In the genomic region with DNA sequence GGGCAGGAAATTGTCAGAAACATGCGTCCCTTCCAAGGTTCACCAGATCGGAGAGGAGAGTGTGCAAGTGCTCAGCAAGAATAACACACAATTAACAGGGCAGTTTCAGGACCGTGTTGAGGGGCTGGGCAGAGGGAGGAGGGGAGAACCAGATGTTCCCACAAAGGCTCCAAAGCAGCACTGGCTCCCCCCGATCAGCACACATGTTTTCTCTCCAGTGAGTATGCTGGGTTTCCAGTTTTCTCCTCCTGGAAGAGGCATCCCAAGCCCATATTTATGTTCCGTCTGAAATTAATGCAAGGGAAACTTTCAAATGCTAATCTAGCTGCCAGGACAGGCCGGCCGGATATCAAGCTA, we compare ENCODE assay signal across 18 cellular contexts.
A peak's percentile ranks its signal among the peaks of the same experiment; 100 is the strongest.
DNase-seq lines count a peak whose midpoint lies in the region; ATAC-seq, FAIRE-seq and TF ChIP-seq lines count a peak whose summit lies in the region.
"Had no signal": no experiment of that assay in that cellular context is flagged by ENCODE, and none has a peak within 500 bp of the region (broad histone marks: within the 10 kb centered on the region; RNA-seq: fewer than 3 reads in every experiment).

No MANE protein-coding gene starts in this region.

- H3K9me1 ChIP-seq in endothelial cell of umbilical vein (replicated peaks; ENCODE audit: control insufficient read depth, extremely low read depth, insufficient read depth, low read length) = no peaks in the 10 kb centered on the region

- H3K27ac ChIP-seq in right atrium auricular region (peak overlapping the region; percentile 8 to 61), endothelial cell of umbilical vein (ENCODE audit: insufficient read depth, low read depth, low read length) (no peak overlapping the region), tibial artery (peak overlapping the region; percentile 80 to 82)
- H3K27ac ChIP-seq: BLaER1 treated with 17β-estradiol and CSF1 and Interleukin-3, amounts not matched to agents 10 nM and 100 nM; GM23248 had no signal

- H3K36me3 ChIP-seq in right atrium auricular region (no peaks in the 10 kb centered on the region), endothelial cell of umbilical vein (ENCODE audit: control insufficient read depth in 2 of 2, extremely low read depth in 1 of 2, insufficient read depth in 2 of 2, low read length in 2 of 2) (no peaks in the 10 kb centered on the region), tibial artery (no peaks in the 10 kb centered on the region)
- H3K36me3 ChIP-seq: BLaER1 treated with 17β-estradiol and CSF1 and Interleukin-3, amounts not matched to agents 10 nM and 100 nM had no signal

- no peak for ATAC-seq in HG02981 (IDR thresholded peaks at IDR 0.05; ENCODE audit: unreplicated experiment)
- no peak for ATAC-seq in HG02610 (IDR thresholded peaks at IDR 0.05; ENCODE audit: unreplicated experiment)
- ATAC-seq in activated T-cell treated with anti-CD3 and anti-CD28 coated beads, Interleukin-2, amount 50 U/mL, for 4 hours = no peak

- CTCF ChIA-PET in endothelial cell of umbilical vein (lab: Charles Lee) = interaction anchor here (1.4 kb wide), 1 partner anchor 12 kb away, joined by 4 read pairs; no protein-coding TSS in a partner anchor

- no peaks in the 10 kb centered on the region for H3K36me3 Mint-ChIP-seq in neural crest cell (ENCODE audit: low read depth)
- H3K36me3 Mint-ChIP-seq in activated T-cell treated with anti-CD3 and anti-CD28 coated beads, Interleukin-2, amount 50 U/mL, for 4 hours (ENCODE audit: insufficient read depth) = no peaks in the 10 kb centered on the region
- H3K36me3 Mint-ChIP-seq: CD4-positive, CD25-positive, alpha-beta regulatory T cell had no signal

- H3K9me3 ChIP-seq in right atrium auricular region (no peaks in the 10 kb centered on the region), endothelial cell of umbilical vein (replicated peaks; ENCODE audit: control insufficient read depth, insufficient read depth, low read length) (no peaks in the 10 kb centered on the region), tibial artery (no peaks in the 10 kb centered on the region)
- H3K9me3 ChIP-seq: BLaER1 treated with 17β-estradiol and CSF1 and Interleukin-3, amounts not matched to agents 10 nM and 100 nM; Caco-2 had no signal

- POLR2A ChIA-PET in endothelial cell of umbilical vein (lab: Charles Lee) = no interaction called here

- no peak for FAIRE-seq in endothelial cell of umbilical vein (lab: Jason Lieb, UNC)
- FAIRE-seq: D721Med, G401.6, GM12891 had no signal

- H3K9ac ChIP-seq in endothelial cell of umbilical vein (replicated peaks; ENCODE audit: extremely low read depth, insufficient read depth, low read length) = no peak overlapping the region
- H3K9ac ChIP-seq: BLaER1 treated with 17β-estradiol and CSF1 and Interleukin-3, amounts not matched to agents 10 nM and 100 nM; GM23248 had no signal

- H3K27ac Mint-ChIP-seq in neural crest cell (ENCODE audit: unreplicated experiment) = peak overlapping the region; percentile 23
- H3K27ac Mint-ChIP-seq: B cell; CD4-positive, CD25-positive, alpha-beta regulatory T cell had no signal

- intact Hi-C loops in cardiac septum (cut with DNase I) = loop anchor here (10.0 kb wide), 1 partner anchor 211 kb away; a partner anchor contains a TSS
- intact Hi-C loops in endothelial cell of umbilical vein (cut with micrococcal nuclease) = no loop called here
- intact Hi-C loops in tibial artery (cut with DNase I; ENCODE audit: low total_unique reads) = loop anchor here (10.0 kb wide), 1 partner anchor 211 kb away; a partner anchor contains a TSS

- H3K27me3 ChIP-seq in right atrium auricular region = no peaks in the 10 kb centered on the region
- H3K27me3 ChIP-seq in endothelial cell of umbilical vein (ENCODE audit: control insufficient read depth in 2 of 2, insufficient read depth in 2 of 2, low read length in 2 of 2) = peaks cover 0 to 2% of the 10 kb centered on the region in 2 experiments
- H3K27me3 ChIP-seq in tibial artery = no peaks in the 10 kb centered on the region
- H3K27me3 ChIP-seq: BLaER1 treated with 17β-estradiol and CSF1 and Interleukin-3, amounts not matched to agents 10 nM and 100 nM had no signal

- H3K4me3 Mint-ChIP-seq in neural crest cell = no peak overlapping the region
- H3K4me3 Mint-ChIP-seq in activated T-cell treated with anti-CD3 and anti-CD28 coated beads, Interleukin-2, amount 50 U/mL, for 4 hours = no peak overlapping the region
- H3K4me3 Mint-ChIP-seq: B cell; CD4-positive, CD25-positive, alpha-beta regulatory T cell had no signal

- H3K4me1 Mint-ChIP-seq in neural crest cell = no peaks in the 10 kb centered on the region
- no peaks in the 10 kb centered on the region for H3K4me1 Mint-ChIP-seq in activated T-cell treated with anti-CD3 and anti-CD28 coated beads, Interleukin-2, amount 50 U/mL, for 4 hours (ENCODE audit: low read depth)
- H3K4me1 Mint-ChIP-seq: B cell; CD4-positive, CD25-positive, alpha-beta regulatory T cell had no signal

- dilution Hi-C loops in endothelial cell of umbilical vein (cut with MboI; ENCODE audit: extremely low pct_ligation_motif_present, low sequenced_read_pairs) = no loop called here

- H3K4me1 ChIP-seq in right atrium auricular region (peaks cover 0 to 62% of the 10 kb centered on the region in 2 donors), endothelial cell of umbilical vein (ENCODE audit: control insufficient read depth, extremely low read depth, insufficient read depth, low read length) (no peaks in the 10 kb centered on the region), tibial artery (peaks cover 0 to 76% (median 62%) of the 10 kb centered on the region in 4 donors)
- H3K4me1 ChIP-seq: BLaER1 treated with 17β-estradiol and CSF1 and Interleukin-3, amounts not matched to agents 10 nM and 100 nM; Caco-2 had no signal

- H3K4me3 ChIP-seq in right atrium auricular region (no peak overlapping the region), endothelial cell of umbilical vein (replicated peaks in 1 of 3; ENCODE audit: insufficient read depth in 1 of 3, low read depth in 1 of 3, low read length in 3 of 3) (no peak overlapping the region), tibial artery (no peak overlapping the region)
- H3K4me3 ChIP-seq: BLaER1 treated with 17β-estradiol and CSF1 and Interleukin-3, amounts not matched to agents 10 nM and 100 nM; GM23248 had no signal

- DNase-seq in right atrium auricular region (ENCODE audit: low spot score) (no peak), cardiac septum (ENCODE audit: low spot score) (no peak), endothelial cell of umbilical vein (ENCODE audit: low read depth, low spot score) (peak; percentile 4), neural crest cell (ENCODE audit: low read depth, low spot score) (no peak), tibial artery (no peak)
- no peak for DNase-seq in activated T-cell treated with anti-CD3 and anti-CD28 coated beads, Interleukin-2, amount 50 U/mL, for 4 hours
- DNase-seq: 8988T; Caco-2; CD4-positive, CD25-positive, alpha-beta regulatory T cell; GM23248; HCEC 1CT had no signal

- no peak for TF ChIP-seq CTCF in right atrium auricular region (IDR thresholded peaks at IDR 0.05)
- no peak for TF ChIP-seq CTCF in endothelial cell of umbilical vein (IDR thresholded peaks at IDR 0.05; ENCODE audit: extremely low read depth in 1 of 2, insufficient read depth in 1 of 2, low read depth in 1 of 2, low read length in 2 of 2)
- TF ChIP-seq CTCF in neural crest cell (conservative IDR thresholded peaks at IDR 0.05) = no peak
- TF ChIP-seq CTCF in tibial artery (IDR thresholded peaks at IDR 0.05) = no peak

- H3K27me3 Mint-ChIP-seq in neural crest cell (ENCODE audit: low read depth) = no peaks in the 10 kb centered on the region
- peaks cover 8% of the 10 kb centered on the region for H3K27me3 Mint-ChIP-seq in activated T-cell treated with anti-CD3 and anti-CD28 coated beads, Interleukin-2, amount 50 U/mL, for 4 hours (ENCODE audit: low read depth)
- H3K27me3 Mint-ChIP-seq: CD4-positive, CD25-positive, alpha-beta regulatory T cell had no signal

- H3K79me2 ChIP-seq in endothelial cell of umbilical vein (ENCODE audit: control insufficient read depth, insufficient read depth, low read length) = no peaks in the 10 kb centered on the region

- peak overlapping the region; percentile 15 for H2AFZ ChIP-seq in endothelial cell of umbilical vein (ENCODE audit: low read depth, low read length)
- H2AFZ ChIP-seq: GM23248 had no signal

- peak overlapping the region; percentile 9 for H3K4me2 ChIP-seq in endothelial cell of umbilical vein (ENCODE audit: insufficient read depth, low read length)
- H3K4me2 ChIP-seq: BLaER1 treated with 17β-estradiol and CSF1 and Interleukin-3, amounts not matched to agents 10 nM and 100 nM had no signal

- H4K20me1 ChIP-seq in endothelial cell of umbilical vein (replicated peaks; ENCODE audit: control insufficient read depth, extremely low read depth, insufficient read depth, low read length) = no peaks in the 10 kb centered on the region
- H4K20me1 ChIP-seq: BLaER1 treated with 17β-estradiol and CSF1 and Interleukin-3, amounts not matched to agents 10 nM and 100 nM had no signal

- no TSS peak for BruUV-seq in endothelial cell of umbilical vein (replicated peaks; lab: Mats Ljungman, UMichigan)

- TF ChIP-seq POLR2A in endothelial cell of umbilical vein (IDR thresholded peaks at IDR 0.05; ENCODE audit: low read depth, low read length) = no peak

- H3K9me3 Mint-ChIP-seq in neural crest cell = no peaks in the 10 kb centered on the region
- no peaks in the 10 kb centered on the region for H3K9me3 Mint-ChIP-seq in activated T-cell treated with anti-CD3 and anti-CD28 coated beads, Interleukin-2, amount 50 U/mL, for 4 hours

TF ChIP-seq in endothelial cell of umbilical vein, 7 proteins besides CTCF, POLR2A, EP300 and RAD21:
- TF ChIP-seq MYC (IDR thresholded peaks at IDR 0.05; ENCODE audit: low read depth, low read length) = no peak
- TF ChIP-seq JUN (IDR thresholded peaks at IDR 0.05; ENCODE audit: borderline replicate concordance, insufficient read depth, insufficient read length, low read depth) = no peak
- no peak for TF ChIP-seq FOS (IDR thresholded peaks at IDR 0.05; ENCODE audit: borderline replicate concordance, insufficient read depth, low read length)
- no peak for TF ChIP-seq POLR2AphosphoS5 (IDR thresholded peaks at IDR 0.05; ENCODE audit: insufficient read depth, low read depth, low read length)
- TF ChIP-seq GATA2 (IDR thresholded peaks at IDR 0.05; ENCODE audit: insufficient read depth, insufficient read length, low read depth, low read length) = no peak
- TF ChIP-seq, protein P1, sequence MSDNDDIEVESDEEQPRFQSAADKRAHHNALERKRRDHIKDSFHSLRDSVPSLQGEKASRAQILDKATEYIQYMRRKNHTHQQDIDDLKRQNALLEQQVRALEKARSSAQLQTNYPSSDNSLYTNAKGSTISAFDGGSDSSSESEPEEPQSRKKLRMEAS (IDR thresholded peaks at IDR 0.05; ENCODE audit: insufficient read depth, insufficient read length) = no peak
